ENCODE assay signal across 8 cellular contexts in genomic region chr12:42469355-42470006, GRCh38.
A peak's percentile ranks its signal among the peaks of the same experiment; 100 is the strongest.
DNase-seq lines count a peak whose midpoint lies in the region; ATAC-seq, FAIRE-seq and TF ChIP-seq lines count a peak whose summit lies in the region.

No MANE protein-coding gene starts in this region.

- H3K36me3 Mint-ChIP-seq in activated naive CD8-positive, alpha-beta T cell treated with anti-CD3 and anti-CD28 coated beads for 36 hours = no peaks in the 10 kb centered on the region
- peaks cover 60% of the 10 kb centered on the region for H3K36me3 Mint-ChIP-seq in osteocyte (ENCODE audit: unreplicated experiment)

- no peak for FAIRE-seq in frontal cortex (lab: Jason Lieb, UNC)

- TF ChIP-seq EP300 in SK-N-SH (IDR thresholded peaks at IDR 0.05; ENCODE audit: borderline replicate concordance in 1 of 2, low read depth in 1 of 2, low read length in 1 of 2) = no peak

- H3K4me3 ChIP-seq in breast epithelium (no peak overlapping the region), SK-N-SH (ENCODE audit: low read depth in 2 of 2, low read length in 1 of 2) (no peak overlapping the region)

- peak overlapping the region; percentile 67 for H3K27ac Mint-ChIP-seq in activated naive CD8-positive, alpha-beta T cell treated with anti-CD3 and anti-CD28 coated beads for 36 hours
- H3K27ac Mint-ChIP-seq in osteocyte (ENCODE audit: unreplicated experiment) = no peak overlapping the region

- H3K27ac ChIP-seq in breast epithelium (no peak overlapping the region), SK-N-SH (ENCODE audit: low read depth in 2 of 2, low read length in 1 of 2) (no peak overlapping the region)

- 80% methylated on average over 6 of the region's 6 CpGs for WGBS in SK-N-SH (ENCODE audit: low lambda C conversion rate)

- H3K4me3 Mint-ChIP-seq in activated naive CD8-positive, alpha-beta T cell treated with anti-CD3 and anti-CD28 coated beads for 36 hours = peak overlapping the region; percentile 65
- no peak overlapping the region for H3K4me3 Mint-ChIP-seq in osteocyte (ENCODE audit: unreplicated experiment)

- H3K9ac ChIP-seq in SK-N-SH = no peak overlapping the region

- no peak overlapping the region for H3K4me2 ChIP-seq in SK-N-SH

- peaks cover 62% of the 10 kb centered on the region for H3K27me3 Mint-ChIP-seq in activated naive CD8-positive, alpha-beta T cell treated with anti-CD3 and anti-CD28 coated beads for 36 hours
- no peaks in the 10 kb centered on the region for H3K27me3 Mint-ChIP-seq in osteocyte (ENCODE audit: unreplicated experiment)

- H3K4me1 ChIP-seq in breast epithelium (no peaks in the 10 kb centered on the region), SK-N-SH (ENCODE audit: control insufficient read depth in 1 of 2, insufficient read depth in 2 of 2, low read depth in 1 of 2, low read length in 1 of 2) (peaks cover 0 to 6% of the 10 kb centered on the region in 2 experiments; a peak in 2 of 4 replicates)

- no peaks in the 10 kb centered on the region for H3K36me3 ChIP-seq in breast epithelium
- H3K36me3 ChIP-seq in SK-N-SH (replicated peaks in 1 of 2; ENCODE audit: control insufficient read depth in 1 of 2, insufficient read depth in 2 of 2, low read length in 1 of 2) = no peaks in the 10 kb centered on the region

- H3K9me3 Mint-ChIP-seq in activated naive CD8-positive, alpha-beta T cell treated with anti-CD3 and anti-CD28 coated beads for 36 hours = no peaks in the 10 kb centered on the region
- H3K9me3 Mint-ChIP-seq in osteocyte (ENCODE audit: unreplicated experiment) = no peaks in the 10 kb centered on the region

- no peak for TF ChIP-seq POLR2A in breast epithelium (IDR thresholded peaks at IDR 0.05)

- no peaks in the 10 kb centered on the region for H3K9me2 ChIP-seq in SK-N-SH

- POLR2A ChIA-PET in SK-N-SH (lab: Yijun Ruan, JAX) = no interaction called here

- TF ChIP-seq CTCF in GM13977 (IDR thresholded peaks at IDR 0.05; ENCODE audit: extremely low read depth, insufficient read depth, missing control alignments) (no peak), GM20000 (IDR thresholded peaks at IDR 0.05; ENCODE audit: extremely low read depth, missing control alignments) (no peak), osteocyte (IDR thresholded peaks at IDR 0.05) (no peak), breast epithelium (IDR thresholded peaks at IDR 0.05) (no peak), SK-N-SH (IDR thresholded peaks at IDR 0.05) (no peak)

- CTCF ChIA-PET in SK-N-SH (lab: Yijun Ruan, JAX) = interaction anchor here (1.6 to 7.8 kb wide), 4 partner anchors 13 to 812 kb away, joined by 4 to 41 read pairs (median 4); no protein-coding TSS in a partner anchor

- no peak overlapping the region for H2AFZ ChIP-seq in SK-N-SH (ENCODE audit: low read depth)

- DNase-seq in GM13977 (ENCODE audit: low spot score) = peak; percentile 70
- DNase-seq in GM20000 (ENCODE audit: low spot score) = peak; percentile 75
- no peak for DNase-seq in activated naive CD8-positive, alpha-beta T cell treated with anti-CD3 and anti-CD28 coated beads for 36 hours
- DNase-seq in osteocyte (ENCODE audit: extremely low spot score, unreplicated experiment) = no peak
- no peak for DNase-seq in breast epithelium (ENCODE audit: low spot score in 2 of 2)
- DNase-seq in SK-N-SH = no peak
- DNase-seq in frontal cortex (ENCODE audit: low spot score in 2 of 2) = no peak

- H3K9me3 ChIP-seq in breast epithelium (no peaks in the 10 kb centered on the region), SK-N-SH (no peaks in the 10 kb centered on the region)

- in situ Hi-C loops in GM13977 (cut with MboI; ENCODE audit: low pct_unique_long_range_greater_than_20kb, low sequenced_read_pairs, unreplicated experiment) = no loop called here

- no peaks in the 10 kb centered on the region for H4K20me1 ChIP-seq in SK-N-SH (ENCODE audit: insufficient read depth)

- no peak for TF ChIP-seq RAD21 in SK-N-SH (IDR thresholded peaks at IDR 0.05; ENCODE audit: low read length)

- H3K27me3 ChIP-seq in breast epithelium = no peaks in the 10 kb centered on the region
- no peaks in the 10 kb centered on the region for H3K27me3 ChIP-seq in SK-N-SH (ENCODE audit: insufficient read depth)

- peak; percentile 98 for ATAC-seq in HG03469 (IDR thresholded peaks at IDR 0.05; ENCODE audit: unreplicated experiment)

- H3K4me1 Mint-ChIP-seq in activated naive CD8-positive, alpha-beta T cell treated with anti-CD3 and anti-CD28 coated beads for 36 hours = peaks cover 17% of the 10 kb centered on the region
- peaks cover 29% of the 10 kb centered on the region for H3K4me1 Mint-ChIP-seq in osteocyte (ENCODE audit: unreplicated experiment)

- intact Hi-C loops in breast epithelium (cut with DNase I; ENCODE audit: low total_unique reads) = no loop called here

- no peaks in the 10 kb centered on the region for H3F3A ChIP-seq in SK-N-SH (replicated peaks; ENCODE audit: insufficient read depth)

- no peaks in the 10 kb centered on the region for H3K79me2 ChIP-seq in SK-N-SH (ENCODE audit: insufficient read depth)

TF ChIP-seq in SK-N-SH, 30 proteins besides CTCF, POLR2A, EP300 and RAD21:
- no peak for TF ChIP-seq SMC3 (IDR thresholded peaks at IDR 0.05; ENCODE audit: low read depth, low read length)
- TF ChIP-seq USF1 (IDR thresholded peaks at IDR 0.05; ENCODE audit: borderline replicate concordance, low read depth) = no peak
- TF ChIP-seq, protein P1, sequence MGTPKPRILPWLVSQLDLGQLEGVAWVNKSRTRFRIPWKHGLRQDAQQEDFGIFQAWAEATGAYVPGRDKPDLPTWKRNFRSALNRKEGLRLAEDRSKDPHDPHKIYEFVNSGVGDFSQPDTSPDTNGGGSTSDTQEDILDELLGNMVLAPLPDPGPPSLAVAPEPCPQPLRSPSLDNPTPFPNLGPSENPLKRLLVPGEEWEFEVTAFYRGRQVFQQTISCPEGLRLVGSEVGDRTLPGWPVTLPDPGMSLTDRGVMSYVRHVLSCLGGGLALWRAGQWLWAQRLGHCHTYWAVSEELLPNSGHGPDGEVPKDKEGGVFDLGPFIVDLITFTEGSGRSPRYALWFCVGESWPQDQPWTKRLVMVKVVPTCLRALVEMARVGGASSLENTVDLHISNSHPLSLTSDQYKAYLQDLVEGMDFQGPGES (IDR thresholded peaks at IDR 0.05; ENCODE audit: low read depth, low read length) = no peak
TF ChIP-seq in SK-N-SH: peak in this region for 0.

Comparison
In these comparisons a context has a peak if more than half of its experiments do, and no peak if none do; other contexts are left out.
1. DNase-seq: peak in GM13977 (single experiment) and GM20000 (single experiment); none in activated naive CD8-positive, alpha-beta T cell treated with anti-CD3 and anti-CD28 coated beads for 36 hours (single experiment), osteocyte (single experiment), breast epithelium (0 of 2), SK-N-SH (single experiment) and frontal cortex (0 of 2).